In the genomic region with DNA sequence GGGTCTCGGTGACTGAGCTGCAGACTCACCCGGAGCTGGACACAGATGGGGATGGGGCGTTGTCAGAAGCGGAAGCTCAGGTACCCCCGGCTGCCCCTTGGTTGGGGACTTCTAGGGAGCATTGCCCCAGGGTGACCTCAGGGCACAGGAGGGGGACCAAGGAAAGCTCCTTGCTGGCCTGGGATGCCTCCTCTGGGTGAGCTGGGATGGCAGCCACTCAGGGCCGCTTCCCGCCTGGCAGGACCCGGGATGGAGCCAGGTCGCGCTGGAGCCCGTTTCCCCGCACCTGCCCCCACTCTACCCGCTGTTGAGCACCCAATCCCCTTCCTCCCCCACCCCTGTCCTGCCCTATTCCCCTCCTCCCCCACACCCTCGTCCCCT, we compare ENCODE assay signal across 1 cellular context.
TF ChIP-seq lines count a peak whose summit lies in the region.

No MANE protein-coding gene starts in this region.

TF ChIP-seq in HepG2, 621 proteins besides CTCF, POLR2A, EP300 and RAD21:
- TF ChIP-seq RBFOX2 (IDR thresholded peaks at IDR 0.05; ENCODE audit: low read depth, low read length), result 0 out of 2 replicates have a peak, but pooled peaks have one; percentile 8
- peak; percentile 1 for TF ChIP-seq HNRNPK (IDR thresholded peaks at IDR 0.05; ENCODE audit: low read depth, low read length, poor library complexity, severe bottlenecking)
- TF ChIP-seq AGO2 (optimal IDR thresholded peaks at IDR 0.05; ENCODE audit: low read depth, low read length), result no peak
